Comparison of ENCODE assay signal across 10 cellular contexts in genomic region chr1:215606564-215607168, GRCh38. TPM values are rescaled to one million over a fixed set of nuclear protein-coding genes. Genes with fewer than 3 reads are reported as not detected.
A peak's percentile ranks its signal among the peaks of the same experiment; 100 is the strongest.
DNase-seq lines count a peak whose midpoint lies in the region; ATAC-seq and TF ChIP-seq lines count a peak whose summit lies in the region.
"Had no signal": no experiment of that assay in that cellular context is flagged by ENCODE, and none has a peak within 500 bp of the region (broad histone marks: within the 10 kb centered on the region; RNA-seq: fewer than 3 reads in every experiment).

No MANE protein-coding gene starts in this region.

- no peak overlapping the region for H3K4me3 ChIP-seq in cardiac fibroblast (replicated peaks in 1 of 2; ENCODE audit: low read depth in 2 of 2, low read length in 2 of 2)

- ATAC-seq in GM18858 (IDR thresholded peaks at IDR 0.05; ENCODE audit: unreplicated experiment): peak; percentile 61
- ATAC-seq in HG03469 (IDR thresholded peaks at IDR 0.05; ENCODE audit: unreplicated experiment): peak; percentile 45

- intact Hi-C loops in head of caudate nucleus (cut with DNase I): no loop called here

- TF ChIP-seq CTCF in cardiac fibroblast (IDR thresholded peaks at IDR 0.05; ENCODE audit: low read depth, low read length): peak; percentile 33

- DNase-seq in cardiac fibroblast (ENCODE audit: low read depth in 2 of 2) (peak; percentile 46 to 48), renal cortical epithelial cell (ENCODE audit: low read depth) (peak; percentile 43), GDM1 (lab: John Stamatoyannopoulos, UW) (no peak), head of caudate nucleus (no peak), NCI-H510A (lab: John Stamatoyannopoulos, UW) (no peak)
- DNase-seq: cortex of kidney; NCI-H1048; stimulated activated CD4-positive, alpha-beta T cell treated with anti-CD3 and anti-CD28 coated beads, Interleukin-1b, Interleukin-23, amount 100 ng/mL, for 48 hours had no signal

RNA-seq across cellular contexts. Expression of gene KCTD3, which starts 39.6 kb away (rescaled TPM):
- total RNA-seq in renal cortical epithelial cell: 65.5 and 97.6 TPM in 2 replicates

Comparison
In these comparisons a context has a peak if more than half of its experiments do, and no peak if none do; other contexts are left out.
1. DNase-seq: peak in cardiac fibroblast (2 of 2) and renal cortical epithelial cell (single experiment); none in GDM1 (single experiment), head of caudate nucleus (0 of 42) and NCI-H510A (single experiment).